In genomic region chr18:42336139-42336538, GRCh38 we compare ENCODE assay signal across 11 cellular contexts.
"Had no signal": no experiment of that assay in that cellular context is flagged by ENCODE, and none has a peak within 500 bp of the region (broad histone marks: within the 10 kb centered on the region; RNA-seq: fewer than 3 reads in every experiment).

No MANE protein-coding gene starts in this region.

- H3K27ac ChIP-seq: GM23248 had no signal

- H2AFZ ChIP-seq: GM23248, GM23338 had no signal

- H3K4me2 ChIP-seq: GM23338 had no signal

- H3K4me3 Mint-ChIP-seq: GM23338, H9, HFFc6 had no signal

- H3K27ac Mint-ChIP-seq: GM23338, H9, HFFc6 had no signal

- ATAC-seq: GM23338, HCT116 had no signal

- FAIRE-seq: H1, H54 had no signal

- H3K36me3 ChIP-seq: HAP-1 had no signal

- H3K4me3 ChIP-seq: GM23248, GM23338, HAP-1 had no signal

- DNase-seq: GM23248, GOT3, H7, H9, HCEC 1CT, HFFc6 had no signal

- H3K9ac ChIP-seq: GM23248 had no signal
